In the genomic region with DNA sequence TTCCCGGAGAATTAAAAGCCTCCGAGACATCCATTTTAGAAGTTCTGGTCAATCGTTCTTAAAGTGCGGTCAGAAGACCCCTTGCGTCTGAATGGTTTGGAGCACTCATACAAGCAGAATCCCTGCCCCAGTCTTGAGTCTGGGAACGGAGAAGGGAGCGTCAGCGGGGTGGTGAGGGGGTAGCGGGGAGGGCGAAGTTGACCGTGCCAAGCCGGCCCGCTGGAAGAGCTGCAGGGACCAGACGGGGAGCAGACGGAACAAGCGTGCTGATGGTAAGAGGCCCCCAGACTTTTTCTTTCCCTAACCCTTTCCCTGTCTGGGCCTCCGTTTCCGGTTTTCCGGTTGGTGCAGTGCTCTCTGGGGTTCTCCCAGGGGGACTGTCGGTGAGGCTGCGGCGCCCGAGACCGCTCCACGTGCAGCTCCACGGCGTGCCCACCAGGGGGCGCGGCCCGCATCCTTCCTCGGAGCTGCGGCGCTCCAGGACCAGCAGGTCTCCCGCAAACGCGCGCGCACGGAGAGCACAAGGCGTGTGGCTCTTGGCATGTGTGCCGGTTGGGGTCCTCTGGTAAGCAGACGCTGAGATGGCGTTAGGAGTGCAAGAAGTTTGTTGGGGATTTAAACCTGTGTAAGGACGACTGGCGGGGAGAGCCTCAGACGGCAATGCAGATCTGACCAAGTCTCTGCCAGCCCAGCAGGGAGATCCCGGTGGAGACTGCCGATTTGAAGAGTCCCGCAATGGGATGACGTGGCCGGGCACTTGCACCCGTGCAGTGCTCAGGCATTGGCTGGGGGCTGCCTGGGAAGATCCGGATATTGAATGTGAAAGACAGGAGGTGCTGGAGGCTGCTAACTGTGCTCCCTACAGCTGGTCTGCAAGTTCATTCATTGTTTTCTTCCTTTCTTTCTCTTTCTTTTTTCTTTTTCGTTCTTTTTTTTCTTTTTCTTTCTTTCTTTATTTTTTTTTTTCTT, we compare ENCODE assay signal across 8 cellular contexts. TPM values are rescaled to one million over a fixed set of nuclear protein-coding genes. Genes with fewer than 3 reads are reported as not detected.
DNase-seq lines count a peak whose midpoint lies in the region; ATAC-seq and TF ChIP-seq lines count a peak whose summit lies in the region.

No MANE protein-coding gene starts in this region.

- peaks cover 28% of the 10 kb centered on the region for H3K4me1 Mint-ChIP-seq in neural crest cell
- peaks cover 20% of the 10 kb centered on the region for H3K4me1 Mint-ChIP-seq in stimulated activated naive CD8-positive, alpha-beta T cell treated with anti-CD3 and anti-CD28 coated beads, Interleukin-15, amount 100 ng/mL, for 72 hours

- H3K27ac Mint-ChIP-seq in neural crest cell (ENCODE audit: unreplicated experiment): peak overlapping the region; percentile 73
- H3K27ac Mint-ChIP-seq in stimulated activated naive CD8-positive, alpha-beta T cell treated with anti-CD3 and anti-CD28 coated beads, Interleukin-15, amount 100 ng/mL, for 72 hours: no peak overlapping the region

- H3K27me3 ChIP-seq in foreskin keratinocyte: no peaks in the 10 kb centered on the region

- peak overlapping the region; percentile 86 for H3K4me3 Mint-ChIP-seq in neural crest cell
- peak overlapping the region; percentile 80 to 84 for H3K4me3 Mint-ChIP-seq in stimulated activated naive CD8-positive, alpha-beta T cell treated with anti-CD3 and anti-CD28 coated beads, Interleukin-15, amount 100 ng/mL, for 72 hours

- DNase-seq in NCI-H1417 (lab: John Stamatoyannopoulos, UW) (peak; percentile 74 to 92 (median 86)), NCI-H1417 treated with DMSO at 0.1 percent for 48 hours (lab: John Stamatoyannopoulos, UW) (no peak), HuH-7.5 (ENCODE audit: low spot score) (peak; percentile 90), RPMI8226 (peak; percentile 80), foreskin keratinocyte (peak in 1 of 2 donors; percentile 69), neural crest cell (ENCODE audit: low read depth, low spot score) (peak; percentile 91)
- DNase-seq in activated effector memory CD4-positive, alpha-beta T cell treated with anti-CD3 and anti-CD28 coated beads, Interleukin-2, amount 50 U/mL, for 16 hours: peak; percentile 89
- DNase-seq in stimulated activated naive CD8-positive, alpha-beta T cell treated with anti-CD3 and anti-CD28 coated beads, Interleukin-15, amount 100 ng/mL, for 72 hours: peak; percentile 73 to 74

- H3K36me3 Mint-ChIP-seq in neural crest cell (ENCODE audit: low read depth): no peaks in the 10 kb centered on the region

- ATAC-seq in foreskin keratinocyte: peak; percentile 83
- peak; percentile 85 for ATAC-seq in stimulated activated naive CD8-positive, alpha-beta T cell treated with anti-CD3 and anti-CD28 coated beads, Interleukin-15, amount 100 ng/mL, for 72 hours

- TF ChIP-seq CTCF in foreskin keratinocyte (conservative IDR thresholded peaks at IDR 0.05) (peak; percentile 95), neural crest cell (conservative IDR thresholded peaks at IDR 0.05) (peak; percentile 98)

- peaks cover 20% of the 10 kb centered on the region for H3K27me3 Mint-ChIP-seq in neural crest cell (ENCODE audit: low read depth)
- peaks cover 84% of the 10 kb centered on the region for H3K27me3 Mint-ChIP-seq in stimulated activated naive CD8-positive, alpha-beta T cell treated with anti-CD3 and anti-CD28 coated beads, Interleukin-15, amount 100 ng/mL, for 72 hours

- peaks cover 10% of the 10 kb centered on the region for H3K4me1 ChIP-seq in foreskin keratinocyte

- H3K9me3 Mint-ChIP-seq in neural crest cell: no peaks in the 10 kb centered on the region
- H3K9me3 Mint-ChIP-seq in stimulated activated naive CD8-positive, alpha-beta T cell treated with anti-CD3 and anti-CD28 coated beads, Interleukin-15, amount 100 ng/mL, for 72 hours: no peaks in the 10 kb centered on the region

- no peak overlapping the region for H3K27ac ChIP-seq in foreskin keratinocyte

RNA-seq across cellular contexts. Expression of a gene that starts 19.2 kb away (rescaled TPM):
- total RNA-seq in foreskin keratinocyte (0.46 and 0.68 TPM in 2 replicates), neural crest cell (21.3 and 23.1 TPM in 2 replicates)
- polyA plus RNA-seq in foreskin keratinocyte: 0.46 and 0.65 TPM in 2 replicates

Comparison
In these comparisons a context has a peak if more than half of its experiments do, and no peak if none do; other contexts are left out.
1. RNA of a gene that starts 19.2 kb away (total RNA-seq): 21.3 to 23.1 TPM in neural crest cell; 0.46 to 0.68 TPM in foreskin keratinocyte; every median in the first group is over 10 times any median in the second.